12 cellular contexts compared by ENCODE assay signal in genomic region chr4:164204434-164204833, GRCh38.
DNase-seq lines count a peak whose midpoint lies in the region; ATAC-seq, FAIRE-seq and TF ChIP-seq lines count a peak whose summit lies in the region.
"Had no signal": no experiment of that assay in that cellular context is flagged by ENCODE, and none has a peak within 500 bp of the region (broad histone marks: within the 10 kb centered on the region; RNA-seq: fewer than 3 reads in every experiment).

No MANE protein-coding gene starts in this region.

- in situ Hi-C loops in IMR-90 (cut with MboI; ENCODE audit: low sequenced_read_pairs) (no loop called here), GM13977 (cut with MboI; ENCODE audit: low pct_unique_long_range_greater_than_20kb, low sequenced_read_pairs, unreplicated experiment) (no loop called here)

- FAIRE-seq in bronchial epithelial cell (lab: Jason Lieb, UNC) (no peak), keratinocyte (lab: Jason Lieb, UNC) (peak; percentile 73)
- FAIRE-seq: TTC549 had no signal

- no peak overlapping the region for H2AFZ ChIP-seq in IMR-90 (replicated peaks; ENCODE audit: low read length, poor library complexity)
- H2AFZ ChIP-seq in keratinocyte (ENCODE audit: control insufficient read depth, low read length), result no peak overlapping the region

- no peak overlapping the region for H3K18ac ChIP-seq in IMR-90 (ENCODE audit: low read depth, low read length)

- no peak overlapping the region for H3K56ac ChIP-seq in IMR-90 (ENCODE audit: extremely low read depth, insufficient read depth, low read length)

- POLR2A ChIA-PET in AG04449 (lab: Yijun Ruan, JAX), result no interaction called here
- POLR2A ChIA-PET in IMR-90 (lab: Charles Lee; ENCODE audit: unreplicated experiment), result no interaction called here

- CTCF ChIA-PET in AG04449 (lab: Yijun Ruan, JAX), result no interaction called here
- CTCF ChIA-PET in IMR-90 (lab: Yijun Ruan, JAX), result no interaction called here

- no peak for TF ChIP-seq RAD21 in IMR-90 (IDR thresholded peaks at IDR 0.05; ENCODE audit: low read length)

- no peak overlapping the region for H2AK5ac ChIP-seq in IMR-90 (ENCODE audit: low read depth, low read length)

- H3K79me1 ChIP-seq in IMR-90 (ENCODE audit: low read depth in 1 of 2, low read length in 2 of 2), result no peaks in the 10 kb centered on the region

- H4K20me1 ChIP-seq in IMR-90 (ENCODE audit: insufficient read depth, low read length) (no peaks in the 10 kb centered on the region), keratinocyte (ENCODE audit: control insufficient read depth, extremely low read depth, insufficient read depth, low read length) (no peaks in the 10 kb centered on the region)

- TF ChIP-seq CTCF in AG04449 (IDR thresholded peaks at IDR 0.05; ENCODE audit: insufficient read depth, low read length, missing control alignments) (no peak), IMR-90 (conservative IDR thresholded peaks at IDR 0.05; ENCODE audit: low read depth, low read length) (no peak), bronchial epithelial cell (IDR thresholded peaks at IDR 0.05; ENCODE audit: insufficient read depth, low read length, severe bottlenecking) (no peak), keratinocyte (optimal IDR thresholded peaks at IDR 0.05 in 1 of 3, IDR thresholded peaks at IDR 0.05 in 1 of 3, conservative IDR thresholded peaks at IDR 0.05 in 1 of 3; ENCODE audit: extremely low read depth in 1 of 3, insufficient read depth in 2 of 3, low read length in 3 of 3) (no peak), GM13977 (IDR thresholded peaks at IDR 0.05; ENCODE audit: extremely low read depth, insufficient read depth, missing control alignments) (no peak)

- H3K23ac ChIP-seq in IMR-90 (ENCODE audit: low read depth, low read length), result no peak overlapping the region

- ATAC-seq in IMR-90 (ENCODE audit: low read depth), result no peak
- no peak for ATAC-seq in GM21447 (IDR thresholded peaks at IDR 0.05; ENCODE audit: unreplicated experiment)
- ATAC-seq in GM18505 (IDR thresholded peaks at IDR 0.05; ENCODE audit: unreplicated experiment), result no peak

- H3K36me3 ChIP-seq in IMR-90 (ENCODE audit: control insufficient read depth, insufficient read depth, low read length), result no peaks in the 10 kb centered on the region
- no peaks in the 10 kb centered on the region for H3K36me3 ChIP-seq in bronchial epithelial cell (ENCODE audit: control insufficient read depth, insufficient read depth, low read length)
- H3K36me3 ChIP-seq in keratinocyte (ENCODE audit: control insufficient read depth in 2 of 2, extremely low read depth in 1 of 2, insufficient read depth in 2 of 2, low read length in 2 of 2), result no peaks in the 10 kb centered on the region

- H3K27me3 ChIP-seq in IMR-90 (ENCODE audit: control insufficient read depth, insufficient read depth, low read length) (no peaks in the 10 kb centered on the region), bronchial epithelial cell (ENCODE audit: control insufficient read depth, insufficient read depth, low read length) (no peaks in the 10 kb centered on the region), keratinocyte (ENCODE audit: control insufficient read depth, extremely low read depth, insufficient read depth, low read length) (no peaks in the 10 kb centered on the region)

- no peak overlapping the region for H2BK15ac ChIP-seq in IMR-90 (ENCODE audit: low read depth, low read length)

- H3K27ac ChIP-seq in IMR-90 (ENCODE audit: insufficient read depth, low read length), result no peak overlapping the region
- H3K27ac ChIP-seq in keratinocyte (ENCODE audit: control insufficient read depth, insufficient read depth, low read length), result peak overlapping the region; percentile 13

- H3K4ac ChIP-seq in IMR-90 (ENCODE audit: low read depth, low read length), result no peak overlapping the region

- H3K9me3 ChIP-seq in IMR-90 (ENCODE audit: control insufficient read depth, insufficient read depth, low read length) (peaks cover 5% of the 10 kb centered on the region), keratinocyte (ENCODE audit: control insufficient read depth, low read depth, low read length) (no peaks in the 10 kb centered on the region)

- H3K9me1 ChIP-seq in IMR-90 (ENCODE audit: insufficient read depth, low read length), result no peaks in the 10 kb centered on the region
- H3K9me1 ChIP-seq in keratinocyte (ENCODE audit: control insufficient read depth, extremely low read depth, insufficient read depth, low read length), result no peaks in the 10 kb centered on the region

- TF ChIP-seq POLR2A in IMR-90 (IDR thresholded peaks at IDR 0.05; ENCODE audit: low read depth, low read length) (no peak), GM18505 (IDR thresholded peaks at IDR 0.05; ENCODE audit: borderline replicate concordance, extremely low read depth, insufficient read depth, insufficient read length) (no peak)

- H3K4me1 ChIP-seq in IMR-90 (ENCODE audit: control insufficient read depth, insufficient read depth, low read length) (no peaks in the 10 kb centered on the region), keratinocyte (ENCODE audit: control insufficient read depth, extremely low read depth, insufficient read depth, low read length) (peaks cover 12% of the 10 kb centered on the region)

- no peak overlapping the region for H2BK120ac ChIP-seq in IMR-90 (ENCODE audit: low read depth, low read length)

- intact Hi-C loops in IMR-90 (cut with micrococcal nuclease), result no loop called here

- H3K4me2 ChIP-seq in IMR-90 (ENCODE audit: low read depth, low read length) (no peak overlapping the region), keratinocyte (ENCODE audit: control insufficient read depth, extremely low read depth, insufficient read depth, low read depth, low read length) (peak overlapping the region; percentile 20)

- H4K5ac ChIP-seq in IMR-90 (ENCODE audit: low read depth, low read length), result no peak overlapping the region

- no peak overlapping the region for H2BK5ac ChIP-seq in IMR-90 (ENCODE audit: low read depth, low read length, poor library complexity, severe bottlenecking)

- no peak overlapping the region for H2BK20ac ChIP-seq in IMR-90 (ENCODE audit: low read depth, low read length)

- dilution Hi-C loops in IMR-90 (cut with HindIII; ENCODE audit: low sequenced_read_pairs, unreplicated experiment), result no loop called here
- dilution Hi-C loops in keratinocyte (cut with MboI; ENCODE audit: extremely low pct_ligation_motif_present, low sequenced_read_pairs), result no loop called here

- H4K8ac ChIP-seq in IMR-90 (ENCODE audit: low read depth in 2 of 2, low read length in 2 of 2), result no peak overlapping the region

- H2AK9ac ChIP-seq in IMR-90 (replicated peaks; ENCODE audit: low read depth, low read length, poor library complexity), result no peak overlapping the region

- H3K4me3 ChIP-seq in AG04449 (ENCODE audit: low read depth, low read length) (no peak overlapping the region), IMR-90 (ENCODE audit: insufficient read depth, low read depth, low read length) (no peak overlapping the region), bronchial epithelial cell (ENCODE audit: low read depth, low read length) (no peak overlapping the region), keratinocyte (ENCODE audit: control insufficient read depth in 2 of 3, extremely low read depth in 1 of 3, insufficient read depth in 2 of 3, low read depth in 1 of 3, low read length in 3 of 3) (peak overlapping the region in 1 of 3 experiments; percentile 1)

- DNase-seq in AG04449 (ENCODE audit: low read depth, low spot score) (peak; percentile 1), IMR-90 (peak; percentile 12), bronchial epithelial cell (ENCODE audit: low read depth) (peak; percentile 87), keratinocyte (ENCODE audit: low read depth, low spot score) (peak; percentile 72), GM13977 (ENCODE audit: low spot score) (no peak), DMS53 treated with DMSO at 0.1 percent for 48 hours (lab: John Stamatoyannopoulos, UW; ENCODE audit: unreplicated experiment) (no peak)
- DNase-seq: activated CD8-positive, alpha-beta memory T cell treated with anti-CD3 and anti-CD28 coated beads, Interleukin-2, amount 50 U/mL, for 4 hours; NCI-H2081; posterior cingulate gyrus had no signal

- no peak overlapping the region for H3K14ac ChIP-seq in IMR-90 (replicated peaks; ENCODE audit: low read depth, low read length)

- no peaks in the 10 kb centered on the region for H3K79me2 ChIP-seq in keratinocyte (ENCODE audit: control insufficient read depth, insufficient read depth, low read length)

- no peak overlapping the region for H3K9ac ChIP-seq in IMR-90 (ENCODE audit: low read depth, low read length)
- H3K9ac ChIP-seq in keratinocyte (ENCODE audit: control insufficient read depth, extremely low read depth, insufficient read depth, low read length), result no peak overlapping the region

- no TSS peak for BruUV-seq in IMR-90 (replicated peaks; lab: Mats Ljungman, UMichigan)

- H4K91ac ChIP-seq in IMR-90 (ENCODE audit: insufficient read depth, low read depth, low read length), result no peak overlapping the region

TF ChIP-seq in IMR-90, 13 proteins besides CTCF, POLR2A, EP300 and RAD21 (continues in another document):
- TF ChIP-seq SMC3 (IDR thresholded peaks at IDR 0.05; ENCODE audit: low read depth, low read length) (no peak), CHD1 (IDR thresholded peaks at IDR 0.05; ENCODE audit: low read depth, low read length) (no peak), MAZ (IDR thresholded peaks at IDR 0.05; ENCODE audit: borderline replicate concordance, low read depth, low read length) (no peak), RFX5 (IDR thresholded peaks at IDR 0.05; ENCODE audit: low read depth, low read length) (no peak), CEBPB (IDR thresholded peaks at IDR 0.05; ENCODE audit: low read depth, low read length) (no peak), RCOR1 (IDR thresholded peaks at IDR 0.05; ENCODE audit: insufficient replicate concordance, low read length) (no peak), MAFK (IDR thresholded peaks at IDR 0.05; ENCODE audit: low read depth, low read length) (no peak), FOS (IDR thresholded peaks at IDR 0.05; ENCODE audit: low read depth, low read length) (no peak), NFE2L2 (IDR thresholded peaks at IDR 0.05; ENCODE audit: low read depth, low read length) (no peak), BHLHE40 (IDR thresholded peaks at IDR 0.05; ENCODE audit: low read depth, low read length) (no peak), MXI1 (IDR thresholded peaks at IDR 0.05; ENCODE audit: borderline replicate concordance, low read depth, low read length) (no peak)
- TF ChIP-seq, protein P1, sequence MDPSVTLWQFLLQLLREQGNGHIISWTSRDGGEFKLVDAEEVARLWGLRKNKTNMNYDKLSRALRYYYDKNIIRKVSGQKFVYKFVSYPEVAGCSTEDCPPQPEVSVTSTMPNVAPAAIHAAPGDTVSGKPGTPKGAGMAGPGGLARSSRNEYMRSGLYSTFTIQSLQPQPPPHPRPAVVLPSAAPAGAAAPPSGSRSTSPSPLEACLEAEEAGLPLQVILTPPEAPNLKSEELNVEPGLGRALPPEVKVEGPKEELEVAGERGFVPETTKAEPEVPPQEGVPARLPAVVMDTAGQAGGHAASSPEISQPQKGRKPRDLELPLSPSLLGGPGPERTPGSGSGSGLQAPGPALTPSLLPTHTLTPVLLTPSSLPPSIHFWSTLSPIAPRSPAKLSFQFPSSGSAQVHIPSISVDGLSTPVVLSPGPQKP (IDR thresholded peaks at IDR 0.05; ENCODE audit: borderline replicate concordance, low read depth, low read length), result no peak

Comparison
In these comparisons a context has a peak if more than half of its experiments do, and no peak if none do; other contexts are left out.
1. DNase-seq: peak in AG04449 (single experiment), IMR-90 (single experiment), bronchial epithelial cell (single experiment) and keratinocyte (single experiment); none in GM13977 (single experiment) and DMS53 treated with DMSO at 0.1 percent for 48 hours (single experiment).